In the genomic region with DNA sequence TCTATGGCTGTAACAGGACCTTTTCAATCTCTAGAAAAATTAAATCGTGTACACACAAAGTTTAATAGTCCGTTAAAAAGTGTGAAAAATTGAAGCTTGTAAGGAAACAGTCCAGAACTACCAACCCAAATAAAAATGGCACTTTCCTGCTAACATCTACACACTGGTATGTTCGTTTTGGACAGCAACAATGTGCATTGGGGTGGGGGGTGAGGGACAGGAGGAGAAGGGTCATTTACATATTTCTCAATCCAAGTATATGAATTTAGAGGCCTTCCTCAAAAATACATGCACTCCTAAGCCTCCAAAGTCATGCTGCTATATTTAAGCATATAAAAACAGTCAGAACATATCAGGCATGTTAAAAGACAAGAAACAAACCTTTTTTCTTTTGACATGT, we compare ENCODE assay signal across 8 cellular contexts. TPM values are rescaled to one million over a fixed set of nuclear protein-coding genes. Genes with fewer than 3 reads are reported as not detected.
A peak's percentile ranks its signal among the peaks of the same experiment; 100 is the strongest.
DNase-seq lines count a peak whose midpoint lies in the region; ATAC-seq and TF ChIP-seq lines count a peak whose summit lies in the region.

No MANE protein-coding gene starts in this region.

- H3K27me3 ChIP-seq in iPS-18a (ENCODE audit: control insufficient read depth, insufficient read depth, low read length): no peaks in the 10 kb centered on the region
- H3K27me3 ChIP-seq in stomach smooth muscle (ENCODE audit: control insufficient read depth in 1 of 2, insufficient read depth in 2 of 2, low read length in 2 of 2): no peaks in the 10 kb centered on the region

- no peaks in the 10 kb centered on the region for H3K9me3 Mint-ChIP-seq in T-helper 1 cell treated with Interleukin-12 subunit alpha and Interleukin-12 subunit beta and Interleukin-4 antibody, amounts not matched to agents 30 μg/mL and 1 μg/mL, for 36 hours
- H3K9me3 Mint-ChIP-seq in activated CD8-positive, alpha-beta T cell treated with anti-CD3 and anti-CD28 coated beads, Interleukin-2, amount 10 ng/mL, durations not matched to agents 7 days and 5 days (ENCODE audit: insufficient read depth): no peaks in the 10 kb centered on the region

- peaks cover 23% of the 10 kb centered on the region for H3K4me1 Mint-ChIP-seq in T-helper 1 cell treated with Interleukin-12 subunit alpha and Interleukin-12 subunit beta and Interleukin-4 antibody, amounts not matched to agents 30 μg/mL and 1 μg/mL, for 36 hours (ENCODE audit: low read depth)
- H3K4me1 Mint-ChIP-seq in activated CD8-positive, alpha-beta T cell treated with anti-CD3 and anti-CD28 coated beads, Interleukin-2, amount 10 ng/mL, durations not matched to agents 7 days and 5 days (ENCODE audit: low read depth): peaks cover 24% of the 10 kb centered on the region

- DNase-seq in T-helper 1 cell: no peak
- DNase-seq in activated CD8-positive, alpha-beta T cell treated with anti-CD3 and anti-CD28 coated beads, Interleukin-2, amount 10 ng/mL, durations not matched to agents 7 days and 5 days: no peak
- no peak for DNase-seq in GM10248 (ENCODE audit: extremely low spot score)
- DNase-seq in middle frontal gyrus (ENCODE audit: extremely low spot score, low spot score): no peak

- H3K27ac Mint-ChIP-seq in T-helper 1 cell treated with Interleukin-12 subunit alpha and Interleukin-12 subunit beta and Interleukin-4 antibody, amounts not matched to agents 30 μg/mL and 1 μg/mL, for 36 hours: no peak overlapping the region
- peak overlapping the region; percentile 66 for H3K27ac Mint-ChIP-seq in activated CD8-positive, alpha-beta T cell treated with anti-CD3 and anti-CD28 coated beads, Interleukin-2, amount 10 ng/mL, durations not matched to agents 7 days and 5 days

- H3K9ac ChIP-seq in iPS-18a (ENCODE audit: low read length) (peak overlapping the region; percentile 98), stomach smooth muscle (ENCODE audit: low read length in 2 of 2) (peak overlapping the region; percentile 100)

- H3K4me3 Mint-ChIP-seq in T-helper 1 cell treated with Interleukin-12 subunit alpha and Interleukin-12 subunit beta and Interleukin-4 antibody, amounts not matched to agents 30 μg/mL and 1 μg/mL, for 36 hours: peak overlapping the region; percentile 99
- H3K4me3 Mint-ChIP-seq in activated CD8-positive, alpha-beta T cell treated with anti-CD3 and anti-CD28 coated beads, Interleukin-2, amount 10 ng/mL, durations not matched to agents 7 days and 5 days: peak overlapping the region; percentile 99

- peaks cover 22% of the 10 kb centered on the region for H3K36me3 ChIP-seq in iPS-18a (ENCODE audit: control insufficient read depth, low read depth, low read length)
- H3K36me3 ChIP-seq in stomach smooth muscle (ENCODE audit: control insufficient read depth in 2 of 2, insufficient read depth in 2 of 2, low read length in 2 of 2): peaks cover 5 to 14% of the 10 kb centered on the region in 2 donors

- POLR2A ChIA-PET in activated CD8-positive, alpha-beta T cell treated with anti-CD3 and anti-CD28 coated beads, Interleukin-2, amount 10 ng/mL, durations not matched to agents 7 days and 5 days (lab: Charles Lee): interaction anchor here (0.9 to 2.1 kb wide), 2 partner anchors 17 to 107 kb away, joined by 3 to 6 read pairs; partner anchors contain the start of gene MDM4
- POLR2A ChIA-PET in GM10248 (lab: Yijun Ruan, JAX): interaction anchor here (0.9 to 1.3 kb wide), 3 partner anchors 13 to 99 kb away, joined by 3 read pairs; no protein-coding TSS in a partner anchor

- no peaks in the 10 kb centered on the region for H3K9me3 ChIP-seq in iPS-18a (ENCODE audit: control insufficient read depth, low read depth, low read length)
- no peaks in the 10 kb centered on the region for H3K9me3 ChIP-seq in stomach smooth muscle (ENCODE audit: control insufficient read depth in 2 of 2, low read length in 2 of 2)

- ATAC-seq in activated CD8-positive, alpha-beta T cell treated with anti-CD3 and anti-CD28 coated beads, Interleukin-2, amount 10 ng/mL, durations not matched to agents 7 days and 5 days: no peak
- ATAC-seq in HG02885 (IDR thresholded peaks at IDR 0.05; ENCODE audit: poor library complexity, unreplicated experiment): no peak

- CTCF ChIA-PET in activated CD8-positive, alpha-beta T cell treated with anti-CD3 and anti-CD28 coated beads, Interleukin-2, amount 10 ng/mL, durations not matched to agents 7 days and 5 days (lab: Charles Lee): interaction anchor here (1.3 to 7.3 kb wide), 5 partner anchors 10 to 104 kb away, joined by 4 to 133 read pairs (median 6); partner anchors contain the start of gene PIK3C2B
- CTCF ChIA-PET in GM10248 (lab: Yijun Ruan, JAX): interaction anchor here (2.2 to 5.7 kb wide), 2 partner anchors 12 to 94 kb away, joined by 10 to 88 read pairs; no protein-coding TSS in a partner anchor

- H3K4me1 ChIP-seq in iPS-18a (ENCODE audit: control insufficient read depth, low read depth, low read length) (peaks cover 2% of the 10 kb centered on the region), stomach smooth muscle (ENCODE audit: control insufficient read depth, insufficient read depth, low read length) (peaks cover 7% of the 10 kb centered on the region)

- no peak for TF ChIP-seq CTCF in GM10248 (IDR thresholded peaks at IDR 0.05; ENCODE audit: control extremely low read depth, extremely low read depth, low read depth, missing control alignments)

- H3K27ac ChIP-seq in iPS-18a (ENCODE audit: low read length) (no peak overlapping the region), stomach smooth muscle (ENCODE audit: low read length) (peak overlapping the region; percentile 99)

- no peaks in the 10 kb centered on the region for H3K27me3 Mint-ChIP-seq in T-helper 1 cell treated with Interleukin-12 subunit alpha and Interleukin-12 subunit beta and Interleukin-4 antibody, amounts not matched to agents 30 μg/mL and 1 μg/mL, for 36 hours (ENCODE audit: low read depth)
- no peaks in the 10 kb centered on the region for H3K27me3 Mint-ChIP-seq in activated CD8-positive, alpha-beta T cell treated with anti-CD3 and anti-CD28 coated beads, Interleukin-2, amount 10 ng/mL, durations not matched to agents 7 days and 5 days (ENCODE audit: low read depth)

- peaks cover 55% of the 10 kb centered on the region for H3K36me3 Mint-ChIP-seq in T-helper 1 cell treated with Interleukin-12 subunit alpha and Interleukin-12 subunit beta and Interleukin-4 antibody, amounts not matched to agents 30 μg/mL and 1 μg/mL, for 36 hours (ENCODE audit: low read depth)
- H3K36me3 Mint-ChIP-seq in activated CD8-positive, alpha-beta T cell treated with anti-CD3 and anti-CD28 coated beads, Interleukin-2, amount 10 ng/mL, durations not matched to agents 7 days and 5 days (ENCODE audit: low read depth): peaks cover 62% of the 10 kb centered on the region

- H3K4me3 ChIP-seq in iPS-18a (ENCODE audit: low read length) (peak overlapping the region; percentile 99), stomach smooth muscle (ENCODE audit: low read length in 2 of 2) (peak overlapping the region; percentile 97 to 99)

RNA-seq across cellular contexts. Expression of gene PPP1R15B, which starts 2.5 kb away (rescaled TPM):
- 10 to 100 TPM; 64.7 to 66.0 TPM for total RNA-seq in activated CD8-positive, alpha-beta T cell treated with anti-CD3 and anti-CD28 coated beads, Interleukin-2, amount 10 ng/mL, durations not matched to agents 7 days and 5 days

RNA-seq across cellular contexts. Expression of gene PLEKHA6, which starts 49.4 kb away (rescaled TPM):
- total RNA-seq in activated CD8-positive, alpha-beta T cell treated with anti-CD3 and anti-CD28 coated beads, Interleukin-2, amount 10 ng/mL, durations not matched to agents 7 days and 5 days: under 1 TPM; 0.26 to 0.29 TPM
